ENCODE assay signal across 11 cellular contexts in the genomic region with DNA sequence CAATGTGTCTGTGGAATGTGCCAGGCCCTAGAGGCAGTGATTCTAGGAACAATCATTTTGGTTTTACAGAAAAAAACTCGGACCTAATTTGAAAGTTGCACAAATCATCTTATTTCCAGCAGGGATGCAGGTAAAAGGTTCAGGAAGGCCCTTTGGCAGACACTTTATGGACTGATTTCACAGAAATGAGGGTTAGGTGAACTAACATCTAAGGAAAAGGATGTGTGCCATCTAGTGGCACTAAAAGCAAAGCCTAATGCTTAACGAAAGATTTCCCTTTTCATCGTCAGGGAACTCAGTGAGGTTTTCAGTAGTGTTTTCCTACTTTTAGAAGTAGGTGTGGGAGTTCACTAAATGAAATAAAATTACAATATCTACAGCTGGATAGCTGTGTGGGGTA. TPM values are rescaled to one million over a fixed set of nuclear protein-coding genes. Genes with fewer than 3 reads are reported as not detected.
DNase-seq lines count a peak whose midpoint lies in the region; FAIRE-seq and TF ChIP-seq lines count a peak whose summit lies in the region.
"Not testable (repeated sequence)": the region's sequence is repeated elsewhere in the genome, so short reads cannot be mapped to it uniquely, and the experiment has no call there.
"Had no signal": no experiment of that assay in that cellular context is flagged by ENCODE, and none has a peak within 500 bp of the region (broad histone marks: within the 10 kb centered on the region; RNA-seq: fewer than 3 reads in every experiment).

No MANE protein-coding gene starts in this region.

- not testable (repeated sequence) for H3K4me3 ChIP-seq in bronchial epithelial cell (ENCODE audit: low read depth, low read length); kidney (ENCODE audit: low read length in 2 of 2)

- H3K27me3 Mint-ChIP-seq in HFFc6 (ENCODE audit: insufficient read depth): not testable (repeated sequence)

- FAIRE-seq in bronchial epithelial cell (lab: Jason Lieb, UNC): not testable (repeated sequence)
- peak; percentile 13 for FAIRE-seq in kidney (lab: Jason Lieb, UNC)

- POLR2A ChIA-PET in RWPE1 (lab: Yijun Ruan, JAX; ENCODE audit: low non-redundant PET): not testable (repeated sequence)

- DNase-seq in A172 (ENCODE audit: low spot score): peak; percentile 1
- DNase-seq in Caki2 (ENCODE audit: low read depth): peak; percentile 4
- DNase-seq in HFFc6: peak; percentile 20
- DNase-seq in RWPE1 (ENCODE audit: low spot score); kidney: not testable (repeated sequence)
- peak; percentile 15 for DNase-seq in bronchial epithelial cell (ENCODE audit: low read depth)
- DNase-seq in fibroblast of gingiva (ENCODE audit: low read depth): peak; percentile 3
- peak; percentile 54 for DNase-seq in renal cortical epithelial cell (ENCODE audit: low read depth)

- H3K4me1 Mint-ChIP-seq in HFFc6 (ENCODE audit: low read depth): not testable (repeated sequence)

- H3K9ac ChIP-seq in kidney (ENCODE audit: low read length in 2 of 2): not testable (repeated sequence)

- not testable (repeated sequence) for H3K36me3 Mint-ChIP-seq in HFFc6 (ENCODE audit: low read depth)

- not testable (repeated sequence) for H3K9me3 ChIP-seq in kidney (ENCODE audit: control insufficient read depth in 1 of 2, low read length in 2 of 2)

- intact Hi-C loops in kidney (cut with DNase I): not testable (repeated sequence)

- H3K9me3 Mint-ChIP-seq in HFFc6: not testable (repeated sequence)

- in situ Hi-C loops in Caki2 (cut with HindIII; ENCODE audit: low pct_unique_long_range_greater_than_20kb, low sequenced_read_pairs): not testable (repeated sequence)

- H3K27ac Mint-ChIP-seq in HFFc6: not testable (repeated sequence)

- H3K4me3 Mint-ChIP-seq in HFFc6: not testable (repeated sequence)

- not testable (repeated sequence) for H3K4me1 ChIP-seq in kidney (ENCODE audit: control insufficient read depth in 1 of 2, insufficient read depth in 1 of 2, low read depth in 1 of 2, low read length in 2 of 2)

- peak; percentile 64 for TF ChIP-seq CTCF in HFFc6 (IDR thresholded peaks at IDR 0.05)
- TF ChIP-seq CTCF in RWPE1 (conservative IDR thresholded peaks at IDR 0.05; ENCODE audit: low read depth): peak; percentile 16; the same call in 1 of the 2 replicates
- TF ChIP-seq CTCF in bronchial epithelial cell (IDR thresholded peaks at IDR 0.05; ENCODE audit: insufficient read depth, low read length, severe bottlenecking); kidney (IDR thresholded peaks at IDR 0.05; ENCODE audit: borderline replicate concordance, extremely low read depth, insufficient read depth): not testable (repeated sequence)

- not testable (repeated sequence) for H3K36me3 ChIP-seq in bronchial epithelial cell (ENCODE audit: control insufficient read depth, insufficient read depth, low read length); kidney (ENCODE audit: control insufficient read depth in 1 of 2, insufficient read depth in 2 of 2, low read length in 2 of 2)

- H3K27ac ChIP-seq in RWPE1; kidney (ENCODE audit: low read depth in 2 of 2, low read length in 2 of 2): not testable (repeated sequence)

- CTCF ChIA-PET in RWPE1 (lab: Yijun Ruan, JAX): not testable (repeated sequence)

- H3K27me3 ChIP-seq in bronchial epithelial cell (ENCODE audit: control insufficient read depth, insufficient read depth, low read length): not testable (repeated sequence)

RNA-seq across cellular contexts. Expression of gene GOLGA8H, which starts 17.5 kb away (rescaled TPM):
- 0.41 and 1.6 TPM in 2 replicates for total RNA-seq in A172 (2014; rRNA removed; shearing (Covaris generic))
- total RNA-seq in Caki2 (2014; rRNA removed; shearing (Covaris generic); ENCODE audit: low replicate concordance): 0.30 TPM in 1 of 2 replicates, not detected in the other
- not detected for total RNA-seq in HFFc6 (2021; fragmentation: NEBNext Ultra II Directional; extraction: Animal tissue kit (Norgen Biotek cat#: 25700))
- 0.13 TPM in 1 of 2 replicates, not detected in the other for total RNA-seq in bronchial epithelial cell
- total RNA-seq in kidney: 0.88 TPM
- 0.43 TPM for polyA plus RNA-seq in kidney (ENCODE audit: insufficient read depth, low read depth, low replicate concordance)
- 0.69 and 0.99 TPM in 2 replicates for total RNA-seq in renal cortical epithelial cell
- total RNA-seq: activated CD4-positive, alpha-beta T cell treated with anti-CD3 and anti-CD28 coated beads, Interleukin-2, amount 10 ng/mL, durations not matched to agents 7 days and 5 days; T-cell had no signal
- polyA plus RNA-seq: naive thymus-derived CD4-positive, alpha-beta T cell had no signal
